Comparison of ENCODE assay signal across 1 cellular context in genomic region chr6:15739353-15739752, GRCh38.
TF ChIP-seq lines count a peak whose summit lies in the region.

No MANE protein-coding gene starts in this region.

TF ChIP-seq in GM12878, 131 proteins besides CTCF, POLR2A, EP300 and RAD21 (continued from another document):
- TF ChIP-seq BCLAF1 (IDR thresholded peaks at IDR 0.05) (no peak), ETV6 (conservative IDR thresholded peaks at IDR 0.05 in 1 of 2, IDR thresholded peaks at IDR 0.05 in 1 of 2; ENCODE audit: borderline replicate concordance in 1 of 2, low read depth in 1 of 2) (no peak), ZNF24 (IDR thresholded peaks at IDR 0.05) (no peak), IKZF1 (conservative IDR thresholded peaks at IDR 0.05) (0 out of 2 replicates have a peak, but pooled peaks have one; percentile 13)
